In the genomic region with DNA sequence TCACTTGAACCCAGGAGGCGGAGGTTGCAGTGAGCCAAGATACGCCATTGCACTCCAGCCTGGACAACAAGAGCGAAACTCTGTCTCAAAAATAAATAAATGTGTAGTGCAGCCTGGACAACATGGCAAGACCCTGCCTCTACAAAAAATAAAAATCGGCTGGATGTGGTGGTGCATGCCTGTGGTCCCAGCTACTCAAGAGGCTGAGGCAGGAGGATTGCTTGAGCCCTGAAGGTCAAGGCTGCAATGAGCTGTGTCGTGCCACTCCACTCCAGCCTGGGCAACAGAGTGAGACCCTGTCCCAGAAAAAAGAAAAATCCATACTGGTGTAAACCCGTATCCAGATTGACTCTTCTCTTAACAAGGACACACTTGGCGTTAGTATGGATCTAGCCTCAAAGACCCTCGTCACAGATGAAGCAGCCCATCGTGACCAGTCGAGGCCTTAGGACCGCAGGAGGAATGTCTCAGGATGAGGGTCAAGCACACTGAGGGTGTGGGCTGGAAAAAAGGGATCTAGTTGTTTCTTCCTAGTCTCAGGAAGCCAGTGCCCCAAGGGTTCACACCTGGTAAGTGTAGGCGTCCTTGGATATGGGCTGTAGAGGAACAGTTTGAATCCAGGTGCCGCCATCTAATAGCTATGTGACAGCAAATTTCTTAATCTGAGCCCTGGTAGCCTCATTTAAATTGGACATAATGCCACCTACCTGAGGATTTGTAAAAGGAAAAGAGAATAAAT, we compare ENCODE assay signal across 11 cellular contexts. TPM values are rescaled to one million over a fixed set of nuclear protein-coding genes. Genes with fewer than 3 reads are reported as not detected.
DNase-seq lines count a peak whose midpoint lies in the region; ATAC-seq and TF ChIP-seq lines count a peak whose summit lies in the region.
"Had no signal": no experiment of that assay in that cellular context is flagged by ENCODE, and none has a peak within 500 bp of the region (broad histone marks: within the 10 kb centered on the region; RNA-seq: fewer than 3 reads in every experiment).

No MANE protein-coding gene starts in this region.

- H3K4me3 Mint-ChIP-seq in stimulated activated naive B cell treated with anti-CD40 and anti-IgM and Interleukin-4, amounts not matched to agents 10 μg/mL and 1 μg/mL and 100 μg/mL, for 72 hours: peak overlapping the region in 1 of 2 donors; percentile 8

- peaks cover 49 to 83% of the 10 kb centered on the region in 2 donors for H3K4me1 Mint-ChIP-seq in stimulated activated naive B cell treated with anti-CD40 and anti-IgM and Interleukin-4, amounts not matched to agents 10 μg/mL and 1 μg/mL and 100 μg/mL, for 72 hours

- no peak for ATAC-seq in body of pancreas
- ATAC-seq in stimulated activated naive B cell treated with anti-CD40 and anti-IgM and Interleukin-4, amounts not matched to agents 10 μg/mL and 1 μg/mL and 100 μg/mL, for 72 hours (replicated peaks): no peak
- no peak for ATAC-seq in upper lobe of right lung

- H3K4me1 ChIP-seq in KMS-11 (ENCODE audit: low read depth, poor library complexity, severe bottlenecking) (peaks cover 23% of the 10 kb centered on the region), body of pancreas (peaks cover 27% of the 10 kb centered on the region), upper lobe of right lung (peaks cover 38% of the 10 kb centered on the region)

- no peaks in the 10 kb centered on the region for H3K9me3 Mint-ChIP-seq in stimulated activated naive B cell treated with anti-CD40 and anti-IgM and Interleukin-4, amounts not matched to agents 10 μg/mL and 1 μg/mL and 100 μg/mL, for 72 hours

- H3K36me3 ChIP-seq in KMS-11 (ENCODE audit: insufficient read depth): peaks cover 13% of the 10 kb centered on the region; the same call in 1 of the 2 replicates
- peaks cover 0 to 18% of the 10 kb centered on the region in 2 donors for H3K36me3 ChIP-seq in body of pancreas (replicated peaks in 1 of 2; ENCODE audit: insufficient read depth in 1 of 2, low read depth in 2 of 2)
- H3K36me3 ChIP-seq in upper lobe of right lung: peaks cover 51% of the 10 kb centered on the region

- H3K27ac ChIP-seq in KMS-11 (peak overlapping the region; percentile 21; the same call in 1 of the 2 replicates), body of pancreas (peak overlapping the region in 3 of 4 donors; percentile 39 to 60 (median 42)), upper lobe of right lung (no peak overlapping the region)

- H3K27ac Mint-ChIP-seq in stimulated activated naive B cell treated with anti-CD40 and anti-IgM and Interleukin-4, amounts not matched to agents 10 μg/mL and 1 μg/mL and 100 μg/mL, for 72 hours: peak overlapping the region; percentile 83

- 91 to 95% methylated on average over 13 of the region's 13 CpGs for WGBS in body of pancreas, 2 donors

- no peak overlapping the region for H3K4me2 ChIP-seq in KMS-11

- H3K36me3 Mint-ChIP-seq in stimulated activated naive B cell treated with anti-CD40 and anti-IgM and Interleukin-4, amounts not matched to agents 10 μg/mL and 1 μg/mL and 100 μg/mL, for 72 hours: peaks cover 30 to 51% of the 10 kb centered on the region in 2 donors

- intact Hi-C loops in body of pancreas (cut with DNase I) (no loop called here), upper lobe of right lung (cut with DNase I) (no loop called here)

- H3K79me2 ChIP-seq in KMS-11 (ENCODE audit: insufficient read depth, low read depth): no peaks in the 10 kb centered on the region

- H2AFZ ChIP-seq in KMS-11 (ENCODE audit: low read depth): no peak overlapping the region

- no peaks in the 10 kb centered on the region for H3K27me3 ChIP-seq in KMS-11 (ENCODE audit: insufficient read depth, low read depth)
- no peaks in the 10 kb centered on the region for H3K27me3 ChIP-seq in body of pancreas
- H3K27me3 ChIP-seq in upper lobe of right lung: no peaks in the 10 kb centered on the region
- H3K27me3 ChIP-seq: heart left ventricle had no signal

- no peak for TF ChIP-seq POLR2A in body of pancreas (IDR thresholded peaks at IDR 0.05)

- H3K4me3 ChIP-seq in KMS-11 (IDR thresholded peaks at IDR 0.05; ENCODE audit: insufficient read depth, low read depth, low read length): no peak overlapping the region
- H3K4me3 ChIP-seq in body of pancreas: no peak overlapping the region
- H3K4me3 ChIP-seq in upper lobe of right lung: no peak overlapping the region
- H3K4me3 ChIP-seq: heart left ventricle had no signal

- no peak overlapping the region for H3K9ac ChIP-seq in KMS-11

- H3K27me3 Mint-ChIP-seq in stimulated activated naive B cell treated with anti-CD40 and anti-IgM and Interleukin-4, amounts not matched to agents 10 μg/mL and 1 μg/mL and 100 μg/mL, for 72 hours: no peaks in the 10 kb centered on the region

- H3K9me3 ChIP-seq in body of pancreas: no peaks in the 10 kb centered on the region
- no peaks in the 10 kb centered on the region for H3K9me3 ChIP-seq in upper lobe of right lung
- H3K9me3 ChIP-seq: heart left ventricle had no signal

- DNase-seq in activated T-cell treated with anti-CD3 and anti-CD28 coated beads, Interleukin-2, amount 50 U/mL, for 1 hour: peak; percentile 21
- DNase-seq in activated T-cell treated with anti-CD3 and anti-CD28 coated beads for 4 hours (no peak), body of pancreas (no peak), NCI-H146 treated with DMSO at 0.1 percent for 48 hours (lab: John Stamatoyannopoulos, UW; ENCODE audit: unreplicated experiment) (no peak), upper lobe of right lung (no peak), NAMALWA (ENCODE audit: low spot score) (no peak)
- no peak for DNase-seq in stimulated activated naive B cell treated with anti-CD40 and anti-IgM and Interleukin-4, amounts not matched to agents 10 μg/mL and 1 μg/mL and 100 μg/mL, for 72 hours
- DNase-seq: heart left ventricle, NCI-H1092 had no signal

- H4K20me1 ChIP-seq in KMS-11 (ENCODE audit: insufficient read depth): no peaks in the 10 kb centered on the region

- no peak for TF ChIP-seq CTCF in KMS-11 (conservative IDR thresholded peaks at IDR 0.05; ENCODE audit: low read depth, low read length)
- no peak for TF ChIP-seq CTCF in body of pancreas (IDR thresholded peaks at IDR 0.05)
- no peak for TF ChIP-seq CTCF in upper lobe of right lung (IDR thresholded peaks at IDR 0.05)

RNA-seq across cellular contexts. Expression of gene GPBAR1, which starts 4.0 kb away (rescaled TPM):
- 10 to 100 TPM in 1 of 2 donors, 1 to 10 TPM in 1; 3.1 to 90.3 TPM for total RNA-seq in body of pancreas
- 2.6 TPM for total RNA-seq in upper lobe of right lung
- total RNA-seq: G401 had no signal

RNA-seq across cellular contexts. Expression of gene AAMP, which starts 13.2 kb away (rescaled TPM):
- 100 to 1,000 TPM in 1 of 2 donors, 10 to 100 TPM in 1; 61.5 to 114 TPM for total RNA-seq in body of pancreas
- total RNA-seq in upper lobe of right lung: 55.9 TPM

RNA-seq across cellular contexts. Expression of gene PNKD, which starts 13.5 kb away (rescaled TPM):
- total RNA-seq in body of pancreas: 10 to 100 TPM; 17.1 to 21.3 TPM
- total RNA-seq in upper lobe of right lung: 65.4 TPM

RNA-seq across cellular contexts. Expression of gene TMBIM1, which starts 35.5 kb away (rescaled TPM):
- total RNA-seq in body of pancreas (100 to 1,000 TPM; 125 to 148 TPM), upper lobe of right lung (281 TPM)

RNA-seq across cellular contexts. Expression of gene ARPC2, which starts 39.8 kb away (rescaled TPM):
- total RNA-seq in body of pancreas (10 to 100 TPM; 68.6 to 96.2 TPM), upper lobe of right lung (357 TPM)
